Comparison of ENCODE assay signal across 8 cellular contexts in the genomic region with DNA sequence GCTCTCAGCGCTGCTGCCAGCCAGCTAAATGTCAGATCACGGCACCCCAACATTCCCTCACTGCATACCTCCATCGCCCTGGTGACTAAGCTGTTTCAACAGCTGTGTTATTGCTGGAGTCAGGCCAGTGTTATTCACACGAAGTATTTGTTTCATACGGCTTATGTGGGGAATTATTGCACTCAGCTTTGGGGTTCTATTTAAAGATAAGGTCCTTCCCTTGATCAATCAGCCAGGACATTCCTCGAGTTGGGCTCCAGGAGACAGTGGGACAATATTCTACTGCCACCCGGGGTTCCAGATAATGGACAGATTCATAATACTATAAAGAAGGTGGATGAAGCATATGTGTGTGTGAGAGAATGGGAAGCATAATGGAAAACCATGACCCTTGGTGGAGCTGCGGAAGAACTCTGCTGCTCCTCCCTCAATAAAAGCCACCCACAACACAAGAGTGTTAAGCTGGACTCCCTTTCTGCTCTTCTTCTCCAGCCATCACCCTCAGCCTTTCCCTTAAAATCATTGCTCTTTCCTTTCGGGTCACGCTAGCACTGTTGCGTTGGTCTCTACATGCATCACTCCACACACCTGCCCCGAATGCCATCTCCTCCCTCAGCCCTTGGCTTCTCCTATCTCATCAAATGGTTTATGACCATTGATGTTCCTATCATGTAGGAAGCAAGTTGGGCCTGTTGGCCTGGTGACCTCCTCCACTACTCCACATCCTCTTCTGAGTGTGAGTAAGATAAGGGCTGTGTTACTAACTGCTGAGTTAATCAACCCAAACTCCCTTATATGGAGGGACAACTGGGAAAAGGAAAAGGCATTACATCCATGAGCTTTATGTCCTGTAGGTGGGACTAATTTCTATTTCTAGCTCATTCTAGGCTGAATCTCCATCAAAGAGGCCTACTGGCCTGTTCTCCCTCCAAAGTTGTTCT. TPM values are rescaled to one million over a fixed set of nuclear protein-coding genes. Genes with fewer than 3 reads are reported as not detected.
A peak's percentile ranks its signal among the peaks of the same experiment; 100 is the strongest.
DNase-seq lines count a peak whose midpoint lies in the region; ATAC-seq and TF ChIP-seq lines count a peak whose summit lies in the region.

No MANE protein-coding gene starts in this region.

- peak overlapping the region; percentile 2 to 13 for H3K27ac ChIP-seq in prostate gland
- H3K27ac ChIP-seq in effector memory CD4-positive, alpha-beta T cell (ENCODE audit: insufficient read depth, low read length, poor library complexity, severe bottlenecking), result no peak overlapping the region

- intact Hi-C loops in prostate gland (cut with DNase I), result no loop called here

- peak; percentile 77 for DNase-seq in GM04503 (ENCODE audit: low read depth)
- DNase-seq in SHP77 treated with DMSO at 0.1 percent for 48 hours (lab: John Stamatoyannopoulos, UW), result peak; percentile 66
- peak; percentile 89 for DNase-seq in fibroblast of villous mesenchyme (ENCODE audit: low read depth)
- peak; percentile 57 for DNase-seq in prostate gland (ENCODE audit: low spot score)
- DNase-seq in UCSD-AML1 (lab: John Stamatoyannopoulos, UW; ENCODE audit: unreplicated experiment), result no peak
- no peak for DNase-seq in BE2C
- no peak for DNase-seq in effector memory CD4-positive, alpha-beta T cell

- no peaks in the 10 kb centered on the region for H3K9me3 ChIP-seq in prostate gland
- no peaks in the 10 kb centered on the region for H3K9me3 ChIP-seq in BE2C
- H3K9me3 ChIP-seq in effector memory CD4-positive, alpha-beta T cell (ENCODE audit: control insufficient read depth, low read length), result no peaks in the 10 kb centered on the region

- ATAC-seq in GM18868 (IDR thresholded peaks at IDR 0.05; ENCODE audit: unreplicated experiment), result no peak

- peak overlapping the region; percentile 1 for H3K4me3 ChIP-seq in fibroblast of villous mesenchyme (ENCODE audit: low read depth, low read length)
- H3K4me3 ChIP-seq in prostate gland, result no peak overlapping the region
- no peak overlapping the region for H3K4me3 ChIP-seq in BE2C (ENCODE audit: low read depth, low read length)
- H3K4me3 ChIP-seq in effector memory CD4-positive, alpha-beta T cell (ENCODE audit: insufficient read depth, low read depth, low read length, poor library complexity, severe bottlenecking), result no peak overlapping the region

- no peaks in the 10 kb centered on the region for H3K36me3 ChIP-seq in prostate gland
- no peaks in the 10 kb centered on the region for H3K36me3 ChIP-seq in BE2C
- no peaks in the 10 kb centered on the region for H3K36me3 ChIP-seq in effector memory CD4-positive, alpha-beta T cell (ENCODE audit: control insufficient read depth, insufficient read depth, low read length)

- H3K4me1 ChIP-seq in prostate gland (replicated peaks), result no peaks in the 10 kb centered on the region
- peaks cover 13% of the 10 kb centered on the region for H3K4me1 ChIP-seq in BE2C
- no peaks in the 10 kb centered on the region for H3K4me1 ChIP-seq in effector memory CD4-positive, alpha-beta T cell (ENCODE audit: control insufficient read depth, insufficient read depth, low read length, poor library complexity, severe bottlenecking)

- H3K27me3 ChIP-seq in prostate gland (replicated peaks; ENCODE audit: insufficient read depth) (no peaks in the 10 kb centered on the region), BE2C (no peaks in the 10 kb centered on the region)
- no peaks in the 10 kb centered on the region for H3K27me3 ChIP-seq in effector memory CD4-positive, alpha-beta T cell (replicated peaks; ENCODE audit: control insufficient read depth, insufficient read depth, low read length, poor library complexity, severe bottlenecking)

- WGBS in prostate gland, result 44% methylated on average over 12 of the region's 12 CpGs

- TF ChIP-seq CTCF in fibroblast of villous mesenchyme (IDR thresholded peaks at IDR 0.05; ENCODE audit: insufficient read depth, low read depth, low read length) (no peak), prostate gland (IDR thresholded peaks at IDR 0.05) (no peak), BE2C (IDR thresholded peaks at IDR 0.05; ENCODE audit: low read depth, low read length) (no peak)

- TF ChIP-seq POLR2A in prostate gland (IDR thresholded peaks at IDR 0.05), result no peak

RNA-seq across cellular contexts. Expression of a gene that starts 57.9 kb away (rescaled TPM):
- total RNA-seq in fibroblast of villous mesenchyme (66.1 and 83.8 TPM in 2 replicates), prostate gland (10 to 100 TPM; 74.5 to 92.1 TPM)
- polyA plus RNA-seq in BE2C (2012; ENCODE audit: insufficient read depth, insufficient read length, low read depth), result 23.2 TPM

Comparison
In these comparisons a context has a peak if more than half of its experiments do, and no peak if none do; other contexts are left out.
1. DNase-seq: peak in GM04503 (single experiment), SHP77 treated with DMSO at 0.1 percent for 48 hours (single experiment), fibroblast of villous mesenchyme (single experiment) and prostate gland (single experiment); none in UCSD-AML1 (single experiment), BE2C (single experiment) and effector memory CD4-positive, alpha-beta T cell (0 of 3).